In genomic region chr19:13764101-13764807, GRCh38 we compare ENCODE assay signal across 8 cellular contexts.
DNase-seq lines count a peak whose midpoint lies in the region; ATAC-seq and TF ChIP-seq lines count a peak whose summit lies in the region.

Gene MRI1 (plus strand): TSS chr19:13764522. CDS start chr19:13764589, 67 bp downstream.

- peak; percentile 12 for TF ChIP-seq CTCF in epithelial cell of esophagus (IDR thresholded peaks at IDR 0.05; ENCODE audit: insufficient read depth, low read depth, low read length, missing control alignments)

- DNase-seq in ELF-1 (ENCODE audit: low read depth, low spot score): peak; percentile 32
- peak; percentile 26 for DNase-seq in NOMO-1 treated with dmso at 0.1 percent for 144 hours (lab: John Stamatoyannopoulos, UW; ENCODE audit: unreplicated experiment)
- peak; percentile 45 for DNase-seq in activated T-cell treated with anti-CD3 and anti-CD28 coated beads for 4 hours
- DNase-seq in epithelial cell of esophagus (ENCODE audit: low read depth): peak; percentile 67
- DNase-seq in middle frontal gyrus (ENCODE audit: extremely low spot score, low spot score): peak; percentile 63
- peak; percentile 83 for DNase-seq in stimulated activated CD8-positive, alpha-beta memory T cell treated with anti-CD3 and anti-CD28 coated beads, Interleukin-4, amount 100 ng/mL, for 48 hours

- peak within 1 kb of the TSS; percentile 75 for H3K4me3 ChIP-seq in epithelial cell of esophagus (ENCODE audit: low read length)

- ATAC-seq in HG03460 (IDR thresholded peaks at IDR 0.05; ENCODE audit: unreplicated experiment) (peak; percentile 49), GM21528 (IDR thresholded peaks at IDR 0.05; ENCODE audit: low FRiP score, unreplicated experiment) (no peak)

Comparison
In these comparisons a context has a peak if more than half of its experiments do, and no peak if none do; other contexts are left out.
1. DNase-seq: peak in every context shown above with its lines; median percentile 83 in stimulated activated CD8-positive, alpha-beta memory T cell treated with anti-CD3 and anti-CD28 coated beads, Interleukin-4, amount 100 ng/mL, for 48 hours; 67 in epithelial cell of esophagus; 63 in middle frontal gyrus; 45 in activated T-cell treated with anti-CD3 and anti-CD28 coated beads for 4 hours; 32 in ELF-1; 26 in NOMO-1 treated with dmso at 0.1 percent for 144 hours.